9 cellular contexts compared by ENCODE assay signal in the genomic region with DNA sequence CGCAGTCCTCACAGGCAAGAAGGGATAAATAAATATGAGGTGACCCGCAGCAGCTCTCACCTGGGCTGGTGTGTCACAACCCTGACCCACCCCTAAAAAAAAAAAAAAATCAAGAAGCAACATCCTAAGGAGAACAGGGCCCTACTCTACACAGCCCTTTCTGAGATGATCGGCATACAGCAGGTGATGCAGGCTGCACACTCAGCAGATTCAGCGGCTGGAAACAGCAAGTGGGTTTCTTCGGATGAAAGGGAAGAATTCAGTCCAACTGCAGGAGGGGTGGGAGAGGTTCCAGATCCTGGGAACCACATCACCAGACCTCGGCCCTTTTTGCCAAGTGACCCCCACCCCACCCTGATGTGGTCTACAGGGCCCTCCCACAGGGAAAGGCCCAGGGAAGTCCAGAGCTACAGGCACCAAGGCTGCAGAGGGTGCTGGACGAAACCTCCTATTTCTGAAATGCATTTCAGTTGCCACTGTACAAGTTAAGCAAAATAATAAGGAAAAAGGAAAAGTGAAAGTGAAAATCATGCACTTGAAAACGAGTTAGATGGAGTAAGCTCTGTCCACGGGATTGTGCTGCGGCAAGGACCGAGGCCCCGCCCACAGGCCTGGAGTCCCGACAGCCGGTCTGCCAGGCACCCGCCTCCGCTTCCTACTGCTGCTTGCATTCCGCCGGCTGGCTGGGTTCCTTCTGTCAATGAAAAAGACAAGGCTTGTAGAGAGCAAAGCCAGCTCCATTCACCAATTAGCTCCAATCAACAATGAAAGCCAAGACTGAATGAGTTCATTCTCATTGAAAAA. TPM values are rescaled to one million over a fixed set of nuclear protein-coding genes. Genes with fewer than 3 reads are reported as not detected.
DNase-seq lines count a peak whose midpoint lies in the region; ATAC-seq and TF ChIP-seq lines count a peak whose summit lies in the region.
"Had no signal": no experiment of that assay in that cellular context is flagged by ENCODE, and none has a peak within 500 bp of the region (broad histone marks: within the 10 kb centered on the region; RNA-seq: fewer than 3 reads in every experiment).

No MANE protein-coding gene starts in this region.

- peaks cover 16% of the 10 kb centered on the region for H3K27me3 Mint-ChIP-seq in GM23338 (ENCODE audit: insufficient read depth, low read depth, poor library complexity)
- H3K27me3 Mint-ChIP-seq in activated T-cell treated with anti-CD3 and anti-CD28 coated beads, Interleukin-2, amount 50 U/mL, for 24 hours: no peaks in the 10 kb centered on the region
- H3K27me3 Mint-ChIP-seq: memory B cell had no signal

- H3K27ac ChIP-seq in GM23338 (ENCODE audit: low read depth) (peak overlapping the region; percentile 39), muscle layer of colon (ENCODE audit: low read depth, low read length) (peak overlapping the region; percentile 59), subcutaneous abdominal adipose tissue (ENCODE audit: low read depth, low read length) (peak overlapping the region; percentile 65)

- H3K9me2 ChIP-seq in GM23338 (ENCODE audit: insufficient read depth): no peaks in the 10 kb centered on the region

- H3K9me3 ChIP-seq in muscle layer of colon (ENCODE audit: low read length) (no peaks in the 10 kb centered on the region), subcutaneous abdominal adipose tissue (ENCODE audit: control insufficient read depth in 5 of 5, low read length in 5 of 5) (no peaks in the 10 kb centered on the region)

- H3K4me3 ChIP-seq in GM23338 (peak overlapping the region; percentile 21; the same call in 1 of the 2 replicates), muscle layer of colon (ENCODE audit: low read depth in 1 of 2, low read length in 2 of 2) (peak overlapping the region in 1 of 2 donors; percentile 71), subcutaneous abdominal adipose tissue (ENCODE audit: low read depth in 1 of 5, low read length in 5 of 5) (peak overlapping the region; percentile 34 to 55 (median 36))

- peaks cover 33% of the 10 kb centered on the region for H4K20me1 ChIP-seq in GM23338 (replicated peaks; ENCODE audit: insufficient read depth)

- peaks cover 5% of the 10 kb centered on the region; the same call in 1 of the 2 replicates for H3K36me3 ChIP-seq in GM23338 (ENCODE audit: insufficient read depth)
- H3K36me3 ChIP-seq in muscle layer of colon (ENCODE audit: insufficient read depth, low read length): peaks cover 32% of the 10 kb centered on the region
- peaks cover 8 to 49% (median 40%) of the 10 kb centered on the region in 5 donors for H3K36me3 ChIP-seq in subcutaneous abdominal adipose tissue (ENCODE audit: control insufficient read depth in 5 of 5, insufficient read depth in 5 of 5, low read length in 5 of 5)

- H3K27me3 ChIP-seq in GM23338 (ENCODE audit: insufficient read depth): no peaks in the 10 kb centered on the region
- H3K27me3 ChIP-seq in muscle layer of colon (ENCODE audit: control insufficient read depth in 1 of 2, insufficient read depth in 2 of 2, low read length in 2 of 2): no peaks in the 10 kb centered on the region
- H3K27me3 ChIP-seq in subcutaneous abdominal adipose tissue (ENCODE audit: control insufficient read depth in 5 of 5, insufficient read depth in 4 of 5, low read length in 5 of 5): no peaks in the 10 kb centered on the region

- DNase-seq in GM23338 (ENCODE audit: low spot score) (peak; percentile 92), fibroblast of gingiva (ENCODE audit: low read depth) (peak; percentile 90), AML-193 (lab: John Stamatoyannopoulos, UW) (no peak)
- peak; percentile 61 for DNase-seq in activated T-cell treated with anti-CD3 and anti-CD28 coated beads, Interleukin-2, amount 50 U/mL, for 24 hours

- H3K4me1 ChIP-seq in GM23338 (ENCODE audit: insufficient read depth): peaks cover 38% of the 10 kb centered on the region
- H3K4me1 ChIP-seq in muscle layer of colon (ENCODE audit: insufficient read depth, low read length): peaks cover 16% of the 10 kb centered on the region
- peaks cover 2 to 32% (median 29%) of the 10 kb centered on the region in 5 donors for H3K4me1 ChIP-seq in subcutaneous abdominal adipose tissue (ENCODE audit: control insufficient read depth in 5 of 5, insufficient read depth in 5 of 5, low read length in 5 of 5)

- H3K79me2 ChIP-seq in GM23338 (replicated peaks; ENCODE audit: insufficient read depth): peaks cover 8% of the 10 kb centered on the region

- H3K4me1 Mint-ChIP-seq in GM23338: peaks cover 45% of the 10 kb centered on the region
- H3K4me1 Mint-ChIP-seq in activated T-cell treated with anti-CD3 and anti-CD28 coated beads, Interleukin-2, amount 50 U/mL, for 24 hours (ENCODE audit: low read depth): peaks cover 76% of the 10 kb centered on the region

- H3K4me3 Mint-ChIP-seq in GM23338: peak overlapping the region; percentile 6; the same call in 2 of the 3 replicates
- no peak overlapping the region for H3K4me3 Mint-ChIP-seq in activated T-cell treated with anti-CD3 and anti-CD28 coated beads, Interleukin-2, amount 50 U/mL, for 24 hours
- H3K4me3 Mint-ChIP-seq: memory B cell had no signal

- peaks cover 48% of the 10 kb centered on the region for H3F3A ChIP-seq in GM23338 (replicated peaks; ENCODE audit: low read depth)

- H3K36me3 Mint-ChIP-seq in GM23338 (ENCODE audit: low read depth): peaks cover 54% of the 10 kb centered on the region
- peaks cover 71% of the 10 kb centered on the region for H3K36me3 Mint-ChIP-seq in activated T-cell treated with anti-CD3 and anti-CD28 coated beads, Interleukin-2, amount 50 U/mL, for 24 hours (ENCODE audit: low read depth)

- TF ChIP-seq CTCF in GM23338 (conservative IDR thresholded peaks at IDR 0.05; ENCODE audit: low read depth in 2 of 2): no peak

- no peak overlapping the region for H3K27ac Mint-ChIP-seq in GM23338
- peak overlapping the region; percentile 85 for H3K27ac Mint-ChIP-seq in activated T-cell treated with anti-CD3 and anti-CD28 coated beads, Interleukin-2, amount 50 U/mL, for 24 hours

- H3K9ac ChIP-seq in muscle layer of colon (ENCODE audit: low read length) (no peak overlapping the region), subcutaneous abdominal adipose tissue (ENCODE audit: low read length in 5 of 5) (peak overlapping the region in 1 of 5 donors; percentile 16)

- peak overlapping the region; percentile 63 for H3K4me2 ChIP-seq in GM23338

- peaks cover 3% of the 10 kb centered on the region; the same call in 1 of the 3 replicates for H3K9me3 Mint-ChIP-seq in GM23338
- no peaks in the 10 kb centered on the region for H3K9me3 Mint-ChIP-seq in activated T-cell treated with anti-CD3 and anti-CD28 coated beads, Interleukin-2, amount 50 U/mL, for 24 hours
- H3K9me3 Mint-ChIP-seq: memory B cell had no signal

- H2AFZ ChIP-seq in GM23338: no peak overlapping the region

- peak; percentile 78 for ATAC-seq in GM23338
- ATAC-seq in GM21786 (IDR thresholded peaks at IDR 0.05; ENCODE audit: unreplicated experiment): no peak
- ATAC-seq in GM18868 (IDR thresholded peaks at IDR 0.05; ENCODE audit: unreplicated experiment): no peak

TF ChIP-seq in GM23338, 12 proteins besides CTCF, POLR2A, EP300 and RAD21 (continues in another document):
- TF ChIP-seq STAT1 (IDR thresholded peaks at IDR 0.05; ENCODE audit: unreplicated experiment): no peak
- TF ChIP-seq NANOG (IDR thresholded peaks at IDR 0.05; ENCODE audit: borderline replicate concordance): no peak
- TF ChIP-seq ZNF114 (CRISPR knock-in tag; IDR thresholded peaks at IDR 0.05): no peak
- TF ChIP-seq EZH2 (IDR thresholded peaks at IDR 0.05; ENCODE audit: low read depth, unreplicated experiment): no peak

RNA-seq across cellular contexts. Expression of gene PHLDA2, which starts 15.9 kb away (rescaled TPM):
- 3.8 TPM in 1 of 2 replicates, not detected in the other for total RNA-seq in GM23338 (2014; rRNA removed; shearing (Covaris generic))
- 16.5 and 19.2 TPM in 2 replicates for polyA plus RNA-seq in GM23338 (2016; fragmentation: Nextera tagmentation; extraction: Ambion mirVana)

RNA-seq across cellular contexts. Expression of gene NAP1L4, which starts 47.0 kb away (rescaled TPM):
- 181 and 183 TPM in 2 replicates for total RNA-seq in GM23338 (2014; rRNA removed; shearing (Covaris generic))
- polyA plus RNA-seq in GM23338 (2016; fragmentation: Nextera tagmentation; extraction: Ambion mirVana): 171 and 189 TPM in 2 replicates

RNA-seq across cellular contexts. Expression of gene CDKN1C, which starts 59.6 kb away (rescaled TPM):
- total RNA-seq in GM23338 (2014; rRNA removed; shearing (Covaris generic)): 22.2 and 23.5 TPM in 2 replicates
- polyA plus RNA-seq in GM23338 (2016; fragmentation: Nextera tagmentation; extraction: Ambion mirVana): 19.3 and 23.6 TPM in 2 replicates

Comparison
In these comparisons a context has a peak if more than half of its experiments do, and no peak if none do; other contexts are left out.
1. DNase-seq: peak in GM23338 (single experiment), activated T-cell treated with anti-CD3 and anti-CD28 coated beads, Interleukin-2, amount 50 U/mL, for 24 hours (single experiment) and fibroblast of gingiva (single experiment); none in AML-193 (0 of 2).
2. Peak in every context shown above with its lines, with median percentiles within 50 percentile points of each other: H3K27ac ChIP-seq.